8 cellular contexts compared by ENCODE assay signal in the genomic region with DNA sequence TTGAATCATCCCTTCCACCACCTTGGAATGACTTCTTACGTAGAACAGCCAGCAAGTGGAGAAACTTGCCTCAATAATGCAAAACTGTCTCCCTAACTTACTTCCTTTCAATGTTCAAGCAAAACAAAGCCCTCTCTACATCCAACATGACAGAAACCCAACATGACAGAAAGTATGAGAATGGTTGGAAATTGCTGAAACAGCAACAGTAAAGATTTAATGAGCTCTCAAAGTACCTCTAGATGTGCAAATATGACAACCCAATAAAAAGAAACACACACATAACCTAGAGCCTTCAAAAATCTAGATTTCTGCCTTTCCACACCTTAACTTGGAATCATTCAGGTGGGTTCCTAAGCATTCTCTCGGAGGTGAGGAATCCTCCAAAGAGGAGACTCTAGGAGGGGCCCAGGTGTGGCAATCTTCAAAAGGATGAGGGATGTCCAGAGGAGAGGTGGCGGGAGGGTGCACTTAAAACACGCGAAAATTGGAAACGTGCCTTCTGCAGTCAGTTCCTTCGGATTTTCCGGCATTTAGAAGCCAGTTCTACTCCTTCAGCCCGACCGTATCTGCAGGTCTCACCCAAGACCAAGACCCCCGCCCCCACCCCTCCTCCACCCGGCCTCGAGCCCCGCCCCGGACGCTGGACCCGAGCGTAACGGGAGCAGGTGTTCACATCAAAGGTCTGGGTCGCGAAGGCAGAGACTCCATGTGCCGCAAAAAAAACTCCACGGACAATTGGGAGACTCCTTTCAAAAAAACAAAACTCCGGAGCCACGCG. TPM values are rescaled to one million over a fixed set of nuclear protein-coding genes. Genes with fewer than 3 reads are reported as not detected.
DNase-seq lines count a peak whose midpoint lies in the region; ATAC-seq and TF ChIP-seq lines count a peak whose summit lies in the region.

No MANE protein-coding gene starts in this region.

- H3K4me3 ChIP-seq in CD4-positive, CD25-positive, alpha-beta regulatory T cell (ENCODE audit: low read depth, low read length): peak overlapping the region; percentile 92
- H3K4me3 ChIP-seq in esophagus (ENCODE audit: low read depth in 1 of 2, low read length in 2 of 2) (peak overlapping the region; percentile 64 to 87), rectal smooth muscle tissue (ENCODE audit: low read length) (peak overlapping the region; percentile 90)

- H3K27me3 Mint-ChIP-seq in CD4-positive, CD25-positive, alpha-beta regulatory T cell: peaks cover 24% of the 10 kb centered on the region
- H3K27me3 Mint-ChIP-seq in endothelial cell (ENCODE audit: unreplicated experiment): peaks cover 1% of the 10 kb centered on the region

- peak overlapping the region; percentile 59 for H3K9ac ChIP-seq in rectal smooth muscle tissue (ENCODE audit: low read length)

- DNase-seq in CD4-positive, CD25-positive, alpha-beta regulatory T cell: no peak
- peak; percentile 75 for DNase-seq in NCI-H510A treated with DMSO at 0.1 percent for 48 hours (lab: John Stamatoyannopoulos, UW)
- DNase-seq in endothelial cell (ENCODE audit: low spot score): no peak
- DNase-seq in activated effector memory CD4-positive, alpha-beta T cell treated with Interleukin-2 at 50 U/mL for 16 hours: no peak

- no peaks in the 10 kb centered on the region for H3K9me3 Mint-ChIP-seq in CD4-positive, CD25-positive, alpha-beta regulatory T cell
- H3K9me3 Mint-ChIP-seq in endothelial cell (ENCODE audit: unreplicated experiment): no peaks in the 10 kb centered on the region

- peaks cover 29% of the 10 kb centered on the region for H3K4me1 ChIP-seq in CD4-positive, CD25-positive, alpha-beta regulatory T cell (ENCODE audit: control insufficient read depth, insufficient read depth, low read length, poor library complexity, severe bottlenecking)
- H3K4me1 ChIP-seq in esophagus (ENCODE audit: control insufficient read depth in 2 of 2, insufficient read depth in 2 of 2, low read length in 1 of 2): no peaks in the 10 kb centered on the region
- H3K4me1 ChIP-seq in rectal smooth muscle tissue (ENCODE audit: control insufficient read depth, insufficient read depth, low read length): peaks cover 12% of the 10 kb centered on the region

- no peaks in the 10 kb centered on the region for H3K36me3 Mint-ChIP-seq in CD4-positive, CD25-positive, alpha-beta regulatory T cell
- H3K36me3 Mint-ChIP-seq in endothelial cell (ENCODE audit: low read depth, unreplicated experiment): no peaks in the 10 kb centered on the region

- peaks cover 2% of the 10 kb centered on the region for H3K27me3 ChIP-seq in CD4-positive, CD25-positive, alpha-beta regulatory T cell (ENCODE audit: control insufficient read depth, insufficient read depth, low read length)
- no peaks in the 10 kb centered on the region for H3K27me3 ChIP-seq in esophagus (ENCODE audit: control insufficient read depth in 1 of 2, insufficient read depth in 2 of 2, low read length in 2 of 2)
- no peaks in the 10 kb centered on the region for H3K27me3 ChIP-seq in rectal smooth muscle tissue (ENCODE audit: control insufficient read depth, insufficient read depth, low read length)

- TF ChIP-seq CTCF in endothelial cell (IDR thresholded peaks at IDR 0.05; ENCODE audit: unreplicated experiment): no peak

- H3K4me1 Mint-ChIP-seq in CD4-positive, CD25-positive, alpha-beta regulatory T cell: peaks cover 7 to 20% (median 12%) of the 10 kb centered on the region in 4 donors
- peaks cover 9% of the 10 kb centered on the region for H3K4me1 Mint-ChIP-seq in endothelial cell (ENCODE audit: unreplicated experiment)

- H3K9me3 ChIP-seq in CD4-positive, CD25-positive, alpha-beta regulatory T cell (ENCODE audit: control insufficient read depth in 2 of 2, low read length in 2 of 2): no peaks in the 10 kb centered on the region
- H3K9me3 ChIP-seq in esophagus (ENCODE audit: control insufficient read depth in 2 of 2, insufficient read depth in 1 of 2, low read depth in 1 of 2, low read length in 1 of 2): no peaks in the 10 kb centered on the region

- peak overlapping the region; percentile 88 for H3K27ac ChIP-seq in CD4-positive, CD25-positive, alpha-beta regulatory T cell (ENCODE audit: insufficient read depth, low read length, poor library complexity, severe bottlenecking)
- H3K27ac ChIP-seq in esophagus (ENCODE audit: low read depth in 2 of 2, low read length in 1 of 2) (peak overlapping the region; percentile 85 to 96), rectal smooth muscle tissue (ENCODE audit: low read depth, low read length) (peak overlapping the region; percentile 91)

- H3K4me3 Mint-ChIP-seq in CD4-positive, CD25-positive, alpha-beta regulatory T cell: no peak overlapping the region
- H3K4me3 Mint-ChIP-seq in endothelial cell (ENCODE audit: unreplicated experiment): no peak overlapping the region

- no peaks in the 10 kb centered on the region for H3K36me3 ChIP-seq in CD4-positive, CD25-positive, alpha-beta regulatory T cell (ENCODE audit: control insufficient read depth, insufficient read depth, low read length)
- H3K36me3 ChIP-seq in esophagus (ENCODE audit: control insufficient read depth in 2 of 2, insufficient read depth in 2 of 2, low read length in 1 of 2): no peaks in the 10 kb centered on the region
- no peaks in the 10 kb centered on the region for H3K36me3 ChIP-seq in rectal smooth muscle tissue (ENCODE audit: control insufficient read depth, insufficient read depth, low read length)

- WGBS in esophagus, 2 donors: 6 to 7% methylated on average over 26 of the region's 26 CpGs

- H3K27ac Mint-ChIP-seq in CD4-positive, CD25-positive, alpha-beta regulatory T cell: peak overlapping the region in 2 of 3 donors; percentile 72 to 79
- no peak overlapping the region for H3K27ac Mint-ChIP-seq in endothelial cell (ENCODE audit: unreplicated experiment)

- ATAC-seq in CD4-positive, CD25-positive, alpha-beta regulatory T cell (ENCODE audit: low read depth in 2 of 2): no peak
- ATAC-seq in GM21619 (IDR thresholded peaks at IDR 0.05; ENCODE audit: unreplicated experiment): peak; percentile 1
- no peak for ATAC-seq in HG03280 (IDR thresholded peaks at IDR 0.05; ENCODE audit: unreplicated experiment)

RNA-seq across cellular contexts. Expression of gene MGST3, which starts 1.0 kb away (rescaled TPM):
- 37.1 TPM for total RNA-seq in CD4-positive, CD25-positive, alpha-beta regulatory T cell
- 100 to 1,000 TPM; 133 to 190 (median 149) TPM for polyA plus RNA-seq in CD4-positive, CD25-positive, alpha-beta regulatory T cell
- 100 to 1,000 TPM; 100 to 148 TPM for polyA plus RNA-seq in esophagus
- 156 TPM for total RNA-seq in endothelial cell (ENCODE audit: unreplicated experiment)
